1 cellular context compared by ENCODE assay signal in genomic region chr1:228849011-228849541, GRCh38.
TF ChIP-seq lines count a peak whose summit lies in the region.

No MANE protein-coding gene starts in this region.

TF ChIP-seq in A549, 52 proteins besides CTCF, POLR2A, EP300 and RAD21 (continued from another document):
- no peak for TF ChIP-seq HMGXB4 (CRISPR knock-in tag; IDR thresholded peaks at IDR 0.05; ENCODE audit: borderline replicate concordance)
- no peak for TF ChIP-seq HOXB13 (CRISPR knock-in tag; IDR thresholded peaks at IDR 0.05; ENCODE audit: low read depth)
- TF ChIP-seq ZC3H11A (IDR thresholded peaks at IDR 0.05): no peak
- TF ChIP-seq RARB (CRISPR knock-in tag; IDR thresholded peaks at IDR 0.05): no peak
- TF ChIP-seq NPAS2 (CRISPR knock-in tag; IDR thresholded peaks at IDR 0.05; ENCODE audit: borderline replicate concordance): no peak
- no peak for TF ChIP-seq TFCP2L1 (CRISPR knock-in tag; IDR thresholded peaks at IDR 0.05)
- no peak for TF ChIP-seq CEBPB (IDR thresholded peaks at IDR 0.05)
- TF ChIP-seq HDAC2 (IDR thresholded peaks at IDR 0.05): no peak
- TF ChIP-seq ZFP36 (IDR thresholded peaks at IDR 0.05; ENCODE audit: borderline replicate concordance, partially characterized antibody): no peak
- no peak for TF ChIP-seq ZSCAN20 (CRISPR knock-in tag; IDR thresholded peaks at IDR 0.05)
- TF ChIP-seq POLR2AphosphoS2 (conservative IDR thresholded peaks at IDR 0.05; ENCODE audit: low read length): no peak
- no peak for TF ChIP-seq FOSL2 (IDR thresholded peaks at IDR 0.05)
- TF ChIP-seq FOSL2 (CRISPR knock-in tag; IDR thresholded peaks at IDR 0.05): no peak
- TF ChIP-seq TP53 (CRISPR knock-in tag; IDR thresholded peaks at IDR 0.05): no peak
- no peak for TF ChIP-seq MAZ (IDR thresholded peaks at IDR 0.05; ENCODE audit: borderline replicate concordance, low read depth, low read length)
- TF ChIP-seq GATA3 (IDR thresholded peaks at IDR 0.05; ENCODE audit: borderline replicate concordance): no peak
- TF ChIP-seq, protein P1, sequence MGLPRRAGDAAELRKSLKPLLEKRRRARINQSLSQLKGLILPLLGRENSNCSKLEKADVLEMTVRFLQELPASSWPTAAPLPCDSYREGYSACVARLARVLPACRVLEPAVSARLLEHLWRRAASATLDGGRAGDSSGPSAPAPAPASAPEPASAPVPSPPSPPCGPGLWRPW (IDR thresholded peaks at IDR 0.05): no peak
- TF ChIP-seq HOXA7 (CRISPR knock-in tag; IDR thresholded peaks at IDR 0.05): no peak
